Comparison of ENCODE assay signal across 2 cellular contexts in genomic region chr6:4661391-4661790, GRCh38.
A peak's percentile ranks its signal among the peaks of the same experiment; 100 is the strongest.
TF ChIP-seq lines count a peak whose summit lies in the region.

No MANE protein-coding gene starts in this region.

TF ChIP-seq in HepG2, 621 proteins besides CTCF, POLR2A, EP300 and RAD21:
- TF ChIP-seq ZFP91 (CRISPR knock-in tag; IDR thresholded peaks at IDR 0.05; ENCODE audit: borderline replicate concordance) (0 out of 2 replicates have a peak, but pooled peaks have one; percentile 18), NONO (IDR thresholded peaks at IDR 0.05) (no peak), NONO (CRISPR knock-in tag; conservative IDR thresholded peaks at IDR 0.05) (no peak)

TF ChIP-seq in H1, 55 proteins besides CTCF, POLR2A, EP300 and RAD21:
- TF ChIP-seq MAX (IDR thresholded peaks at IDR 0.05) (peak; percentile 66), MAFK (IDR thresholded peaks at IDR 0.05; ENCODE audit: low read depth, low read length) (no peak), SIN3A (conservative IDR thresholded peaks at IDR 0.05 in 1 of 2, IDR thresholded peaks at IDR 0.05 in 1 of 2; ENCODE audit: low read depth in 1 of 2, low read length in 2 of 2) (no peak), HDAC2 (IDR thresholded peaks at IDR 0.05; ENCODE audit: borderline replicate concordance in 1 of 2, low read depth in 2 of 2, low read length in 2 of 2) (no peak), E2F6 (IDR thresholded peaks at IDR 0.05) (peak; percentile 49; the same call in 1 of the 2 replicates)
